In genomic region chr1:58568911-58569310, GRCh38 we compare ENCODE assay signal across 37 cellular contexts. TPM values are rescaled to one million over a fixed set of nuclear protein-coding genes. Genes with fewer than 3 reads are reported as not detected.
"Had no signal": no experiment of that assay in that cellular context is flagged by ENCODE, and none has a peak within 500 bp of the region (broad histone marks: within the 10 kb centered on the region; RNA-seq: fewer than 3 reads in every experiment).

No MANE protein-coding gene starts in this region.

- ATAC-seq: activated CD4-positive, alpha-beta T cell treated with anti-CD3 and anti-CD28 coated beads for 36 hours; activated CD8-positive, alpha-beta memory T cell treated with anti-CD3 and anti-CD28 coated beads, Interleukin-2, amount 10 ng/mL, durations not matched to agents 7 days and 5 days; activated CD8-positive, alpha-beta T cell treated with anti-CD3 and anti-CD28 coated beads, Interleukin-2, amount 10 ng/mL, durations not matched to agents 7 days and 5 days; activated naive CD8-positive, alpha-beta T cell treated with anti-CD3 and anti-CD28 coated beads, Interleukin-2, amount 50 U/mL, for 24 hours; body of pancreas; gastroesophageal sphincter; T-helper 17 cell had no signal

- H3K27ac Mint-ChIP-seq: activated CD4-positive, alpha-beta memory T cell treated with anti-CD3 and anti-CD28 coated beads for 36 hours; activated CD4-positive, alpha-beta T cell treated with anti-CD3 and anti-CD28 coated beads for 36 hours; activated CD4-positive, alpha-beta T cell treated with anti-CD3 and anti-CD28 coated beads, Interleukin-2, amount 10 ng/mL, durations not matched to agents 24 days and 14 days; activated CD8-positive, alpha-beta memory T cell treated with anti-CD3 and anti-CD28 coated beads, Interleukin-2, amount 10 ng/mL, durations not matched to agents 7 days and 5 days; activated CD8-positive, alpha-beta T cell treated with anti-CD3 and anti-CD28 coated beads, Interleukin-2, amount 10 ng/mL, durations not matched to agents 7 days and 5 days; activated naive CD4-positive, alpha-beta T cell treated with anti-CD3 and anti-CD28 coated beads for 36 hours; activated naive CD4-positive, alpha-beta T cell treated with anti-CD3 and anti-CD28 coated beads, Interleukin-2, amount 50 U/mL, for 24 hours; activated naive CD8-positive, alpha-beta T cell treated with anti-CD3 and anti-CD28 coated beads for 36 hours; activated naive CD8-positive, alpha-beta T cell treated with anti-CD3 and anti-CD28 coated beads, Interleukin-2, amount 50 U/mL, for 24 hours; activated T-helper 1 cell treated with anti-CD3 and anti-CD28 coated beads, Interleukin-12 subunit alpha, Interleukin-12 subunit beta, Interleukin-2, Interleukin-4 antibody, amounts not matched to agents 30 ng/mL and 10 ng/mL and 1 ng/mL, durations not matched to agents 14 hours and 24 hours and 36 hours; activated T-helper 2 cell treated with anti-CD3 and anti-CD28 coated beads, Interferon-gamma antibody, Interleukin-2, Interleukin-4, amounts not matched to agents 10 μg/mL and 5 μg/mL and 100 μg/mL, durations not matched to agents 14 hours and 24 hours and 36 hours; T-helper 17 cell; T-helper 2 cell treated with Interferon-gamma antibody and Interleukin-4, amounts not matched to agents 5 μg/mL and 100 μg/mL, for 36 hours had no signal

- H3K27me3 ChIP-seq: body of pancreas, colonic mucosa had no signal

- DNase-seq: activated CD4-positive, alpha-beta memory T cell treated with anti-CD3 and anti-CD28 coated beads for 36 hours; activated CD4-positive, alpha-beta T cell treated with anti-CD3 and anti-CD28 coated beads for 36 hours; activated CD4-positive, alpha-beta T cell treated with anti-CD3 and anti-CD28 coated beads, Interleukin-2, amount 10 ng/mL, durations not matched to agents 24 days and 14 days; activated CD4-positive, CD25-positive, alpha-beta regulatory T cell; activated CD4-positive, CD25-positive, alpha-beta regulatory T cell treated with anti-CD3 and anti-CD28 coated beads, Interleukin-2, amount 50 U/mL, for 72 hours; activated CD8-positive, alpha-beta memory T cell treated with anti-CD3 and anti-CD28 coated beads, Interleukin-2, amount 10 ng/mL, durations not matched to agents 7 days and 5 days; activated CD8-positive, alpha-beta memory T cell treated with anti-CD3 and anti-CD28 coated beads, Interleukin-2, amount 50 U/mL, for 4 hours; activated CD8-positive, alpha-beta T cell treated with anti-CD3 and anti-CD28 coated beads, Interleukin-2, amount 10 ng/mL, durations not matched to agents 7 days and 5 days; activated effector memory CD4-positive, alpha-beta T cell treated with anti-CD3 and anti-CD28 coated beads, Interleukin-2, amount 50 U/mL, for 16 hours; activated naive CD4-positive, alpha-beta T cell treated with anti-CD3 and anti-CD28 coated beads for 36 hours; activated naive CD8-positive, alpha-beta T cell treated with anti-CD3 and anti-CD28 coated beads for 36 hours; activated naive CD8-positive, alpha-beta T cell treated with anti-CD3 and anti-CD28 coated beads, Interleukin-2, amount 50 U/mL, for 24 hours; activated T-cell treated with anti-CD3 and anti-CD28 coated beads, Interleukin-2, amount 50 U/mL, for 1 hour; activated T-cell treated with anti-CD3 and anti-CD28 coated beads, Interleukin-2, amount 50 U/mL, for 48 hours; adrenal gland; amygdala; aorta; body of pancreas; central memory CD4-positive, alpha-beta T cell; cerebellar nuclear complex; colonic mucosa; effector CD8-positive, alpha-beta T cell; foreskin melanocyte; hippocampal formation; T-helper 17 cell; T1000 had no signal

- H3K9me3 ChIP-seq: adrenal gland, body of pancreas, colonic mucosa, esophagus muscularis mucosa, gastroesophageal sphincter had no signal

- H3K36me3 ChIP-seq: adrenal gland, cardiac muscle cell, colonic mucosa, esophagus muscularis mucosa, gastroesophageal sphincter had no signal

- H3K9me3 Mint-ChIP-seq: activated CD4-positive, alpha-beta memory T cell treated with anti-CD3 and anti-CD28 coated beads for 36 hours; activated CD4-positive, alpha-beta T cell treated with anti-CD3 and anti-CD28 coated beads, Interleukin-2, amount 10 ng/mL, durations not matched to agents 24 days and 14 days; activated naive CD4-positive, alpha-beta T cell treated with anti-CD3 and anti-CD28 coated beads for 36 hours; activated naive CD4-positive, alpha-beta T cell treated with anti-CD3 and anti-CD28 coated beads, Interleukin-2, amount 50 U/mL, for 24 hours; activated naive CD8-positive, alpha-beta T cell treated with anti-CD3 and anti-CD28 coated beads for 36 hours; activated naive CD8-positive, alpha-beta T cell treated with anti-CD3 and anti-CD28 coated beads, Interleukin-2, amount 50 U/mL, for 24 hours; activated T-helper 1 cell treated with anti-CD3 and anti-CD28 coated beads, Interleukin-12 subunit alpha, Interleukin-12 subunit beta, Interleukin-2, Interleukin-4 antibody, amounts not matched to agents 30 ng/mL and 10 ng/mL and 1 ng/mL, durations not matched to agents 14 hours and 24 hours and 36 hours; activated T-helper 2 cell treated with anti-CD3 and anti-CD28 coated beads, Interferon-gamma antibody, Interleukin-2, Interleukin-4, amounts not matched to agents 10 μg/mL and 5 μg/mL and 100 μg/mL, durations not matched to agents 14 hours and 24 hours and 36 hours; T-helper 2 cell treated with Interferon-gamma antibody and Interleukin-4, amounts not matched to agents 5 μg/mL and 100 μg/mL, for 36 hours had no signal

- H3K4me3 ChIP-seq: adrenal gland, body of pancreas, cardiac muscle cell, colonic mucosa, esophagus muscularis mucosa, gastroesophageal sphincter had no signal

- H3K27ac ChIP-seq: adrenal gland, body of pancreas, cardiac muscle cell, colonic mucosa, epithelial cell of prostate, esophagus muscularis mucosa, gastroesophageal sphincter had no signal

- H3K4me1 ChIP-seq: adrenal gland, colonic mucosa, esophagus muscularis mucosa, gastroesophageal sphincter had no signal

- H3K4me3 Mint-ChIP-seq: activated CD4-positive, alpha-beta memory T cell treated with anti-CD3 and anti-CD28 coated beads for 36 hours; activated CD4-positive, alpha-beta T cell treated with anti-CD3 and anti-CD28 coated beads for 36 hours; activated CD4-positive, alpha-beta T cell treated with anti-CD3 and anti-CD28 coated beads, Interleukin-2, amount 10 ng/mL, durations not matched to agents 24 days and 14 days; activated CD8-positive, alpha-beta memory T cell treated with anti-CD3 and anti-CD28 coated beads, Interleukin-2, amount 10 ng/mL, durations not matched to agents 7 days and 5 days; activated CD8-positive, alpha-beta T cell treated with anti-CD3 and anti-CD28 coated beads, Interleukin-2, amount 10 ng/mL, durations not matched to agents 7 days and 5 days; activated naive CD4-positive, alpha-beta T cell treated with anti-CD3 and anti-CD28 coated beads for 36 hours; activated naive CD4-positive, alpha-beta T cell treated with anti-CD3 and anti-CD28 coated beads, Interleukin-2, amount 50 U/mL, for 24 hours; activated naive CD8-positive, alpha-beta T cell treated with anti-CD3 and anti-CD28 coated beads for 36 hours; activated naive CD8-positive, alpha-beta T cell treated with anti-CD3 and anti-CD28 coated beads, Interleukin-2, amount 50 U/mL, for 24 hours; activated T-helper 1 cell treated with anti-CD3 and anti-CD28 coated beads, Interleukin-12 subunit alpha, Interleukin-12 subunit beta, Interleukin-2, Interleukin-4 antibody, amounts not matched to agents 30 ng/mL and 10 ng/mL and 1 ng/mL, durations not matched to agents 14 hours and 24 hours and 36 hours; T-helper 17 cell; T-helper 2 cell treated with Interferon-gamma antibody and Interleukin-4, amounts not matched to agents 5 μg/mL and 100 μg/mL, for 36 hours had no signal

- FAIRE-seq: endometrium, endothelial cell of umbilical vein had no signal

- H3K36me3 Mint-ChIP-seq: activated CD4-positive, alpha-beta memory T cell treated with anti-CD3 and anti-CD28 coated beads for 36 hours; activated CD8-positive, alpha-beta memory T cell treated with anti-CD3 and anti-CD28 coated beads, Interleukin-2, amount 10 ng/mL, durations not matched to agents 7 days and 5 days; activated naive CD4-positive, alpha-beta T cell treated with anti-CD3 and anti-CD28 coated beads, Interleukin-2, amount 50 U/mL, for 24 hours; activated naive CD8-positive, alpha-beta T cell treated with anti-CD3 and anti-CD28 coated beads for 36 hours had no signal

RNA-seq across cellular contexts. Expression of gene TACSTD2, which starts 8.1 kb away (rescaled TPM):
- total RNA-seq: activated CD4-positive, alpha-beta memory T cell treated with anti-CD3 and anti-CD28 coated beads for 36 hours; activated CD4-positive, alpha-beta T cell treated with anti-CD3 and anti-CD28 coated beads, Interleukin-2, amount 10 ng/mL, durations not matched to agents 24 days and 14 days; activated CD8-positive, alpha-beta memory T cell treated with anti-CD3 and anti-CD28 coated beads for 36 hours; activated CD8-positive, alpha-beta memory T cell treated with anti-CD3 and anti-CD28 coated beads, Interleukin-2, amount 10 ng/mL, durations not matched to agents 7 days and 5 days; activated CD8-positive, alpha-beta T cell treated with anti-CD3 and anti-CD28 coated beads, Interleukin-2, amount 10 ng/mL, durations not matched to agents 7 days and 5 days; activated naive CD4-positive, alpha-beta T cell treated with anti-CD3 and anti-CD28 coated beads for 36 hours; activated T-helper 1 cell treated with anti-CD3 and anti-CD28 coated beads, Interleukin-12 subunit alpha, Interleukin-12 subunit beta, Interleukin-2, Interleukin-4 antibody, amounts not matched to agents 30 ng/mL and 10 ng/mL and 1 ng/mL, durations not matched to agents 14 hours and 24 hours and 36 hours; cardiac muscle cell had no signal
